ENCODE assay signal across 1 cellular context in the genomic region with DNA sequence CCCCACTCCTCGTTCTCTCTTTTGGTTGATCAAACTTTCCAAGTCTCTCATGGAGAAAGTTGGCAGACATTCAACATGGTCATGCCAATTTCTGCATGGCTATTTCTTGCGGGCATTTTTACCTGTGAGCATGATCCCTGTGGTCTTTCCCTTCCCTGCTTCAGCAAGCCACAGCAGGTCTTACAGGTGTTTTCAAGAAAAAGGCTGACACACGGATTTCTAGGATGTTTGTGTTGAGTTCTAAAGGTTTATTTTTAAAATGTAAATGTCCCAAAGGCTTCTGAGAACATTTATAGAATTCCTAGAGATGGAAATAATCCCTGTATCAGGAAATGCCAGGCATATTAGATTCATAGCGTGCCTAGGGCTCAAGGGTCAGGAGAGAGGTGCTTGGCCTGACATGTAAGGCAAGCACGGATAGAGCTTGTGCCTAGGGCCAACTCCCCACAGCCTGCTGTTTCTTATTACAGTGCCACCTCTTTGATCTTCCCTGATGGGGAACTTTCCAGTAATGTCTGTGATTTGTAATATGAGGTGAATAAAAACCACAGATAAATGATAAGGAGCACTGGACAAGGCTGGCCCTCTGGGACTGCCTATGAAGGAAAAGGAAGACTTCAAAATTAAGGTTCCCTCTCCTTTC.
TF ChIP-seq lines count a peak whose summit lies in the region.

No MANE protein-coding gene starts in this region.

TF ChIP-seq in GM23338, 12 proteins besides CTCF, POLR2A, EP300 and RAD21 (continued from another document):
- TF ChIP-seq, protein P1, sequence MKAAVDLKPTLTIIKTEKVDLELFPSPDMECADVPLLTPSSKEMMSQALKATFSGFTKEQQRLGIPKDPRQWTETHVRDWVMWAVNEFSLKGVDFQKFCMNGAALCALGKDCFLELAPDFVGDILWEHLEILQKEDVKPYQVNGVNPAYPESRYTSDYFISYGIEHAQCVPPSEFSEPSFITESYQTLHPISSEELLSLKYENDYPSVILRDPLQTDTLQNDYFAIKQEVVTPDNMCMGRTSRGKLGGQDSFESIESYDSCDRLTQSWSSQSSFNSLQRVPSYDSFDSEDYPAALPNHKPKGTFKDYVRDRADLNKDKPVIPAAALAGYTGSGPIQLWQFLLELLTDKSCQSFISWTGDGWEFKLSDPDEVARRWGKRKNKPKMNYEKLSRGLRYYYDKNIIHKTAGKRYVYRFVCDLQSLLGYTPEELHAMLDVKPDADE (IDR thresholded peaks at IDR 0.05) = no peak
- no peak for TF ChIP-seq JUNB (IDR thresholded peaks at IDR 0.05; ENCODE audit: unreplicated experiment)
- no peak for TF ChIP-seq EZH2 (IDR thresholded peaks at IDR 0.05; ENCODE audit: low read depth, unreplicated experiment)
- TF ChIP-seq STAT1 (IDR thresholded peaks at IDR 0.05; ENCODE audit: unreplicated experiment) = no peak
